ENCODE assay signal across 20 cellular contexts in the genomic region with DNA sequence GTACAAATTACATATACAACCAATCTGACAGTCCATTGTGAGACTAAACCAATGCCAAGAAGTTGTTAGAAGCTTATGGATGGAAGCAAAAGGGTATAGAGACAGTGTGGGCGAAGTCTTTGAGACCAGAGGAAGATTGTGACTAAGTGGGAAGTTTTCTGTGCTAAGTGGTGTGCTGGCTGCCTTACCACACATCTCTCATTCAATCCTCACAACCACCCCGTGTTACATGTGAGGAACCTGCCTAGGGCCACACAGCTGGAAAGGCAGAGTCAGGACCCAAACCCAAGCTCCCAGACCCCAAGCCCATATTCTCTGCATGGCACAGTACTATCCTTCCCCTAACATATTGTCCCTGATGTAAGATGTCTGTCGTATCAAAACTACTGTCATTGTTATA. TPM values are rescaled to one million over a fixed set of nuclear protein-coding genes. Genes with fewer than 3 reads are reported as not detected.
A peak's percentile ranks its signal among the peaks of the same experiment; 100 is the strongest.
DNase-seq lines count a peak whose midpoint lies in the region; ATAC-seq and TF ChIP-seq lines count a peak whose summit lies in the region.
"Had no signal": no experiment of that assay in that cellular context is flagged by ENCODE, and none has a peak within 500 bp of the region (broad histone marks: within the 10 kb centered on the region; RNA-seq: fewer than 3 reads in every experiment).

No MANE protein-coding gene starts in this region.

- CTCF ChIA-PET in activated B cell treated with CpG ODN at 0.5 μM for 24 hours (lab: Charles Lee), result interaction anchor here (1.2 to 1.6 kb wide), 5 partner anchors 13 to 214 kb away, joined by 3 to 5 read pairs (median 4); no protein-coding TSS in a partner anchor

- DNase-seq in activated CD4-positive, CD25-positive, alpha-beta regulatory T cell (lab: John Stamatoyannopoulos, UW), result no peak
- DNase-seq in CD1c-positive myeloid dendritic cell (ENCODE audit: extremely low spot score), result peak; percentile 19
- DNase-seq in activated B cell treated with CpG ODN at 0.5 μM for 24 hours, result no peak
- no peak for DNase-seq in immature natural killer cell
- no peak for DNase-seq in AG08396 (ENCODE audit: low spot score)
- DNase-seq: activated CD4-positive, alpha-beta T cell treated with anti-CD3 and anti-CD28 coated beads, Interleukin-2, amount 50 U/mL, for 4 hours; colonic mucosa; DMS53; GF-D8; GM23248; NCI-H1105 treated with DMSO at 0.1 percent for 48 hours; psoas muscle; SIG-M5; stimulated activated CD4-positive, alpha-beta T cell treated with anti-CD3 and anti-CD28 coated beads, Interleukin-1b, Interleukin-23, amount 100 ng/mL, for 48 hours; trophoblast cell had no signal

- H3K4me1 Mint-ChIP-seq in activated B cell treated with CpG ODN at 0.5 μM for 24 hours (peaks cover 54% of the 10 kb centered on the region), immature natural killer cell (peaks cover 23 to 39% of the 10 kb centered on the region in 2 donors)

- H3K9me3 Mint-ChIP-seq in activated B cell treated with CpG ODN at 0.5 μM for 24 hours, result peaks cover 5% of the 10 kb centered on the region
- peaks cover 0 to 2% (median 0%) of the 10 kb centered on the region in 6 donors for H3K9me3 Mint-ChIP-seq in immature natural killer cell

- intact Hi-C loops in activated B cell treated with CpG ODN at 0.5 μM for 24 hours (cut with micrococcal nuclease), result loop anchor here (2.0 kb wide), 3 partner anchors 13 to 669 kb away; no protein-coding TSS in a partner anchor

- POLR2A ChIA-PET in activated B cell treated with CpG ODN at 0.5 μM for 24 hours (lab: Charles Lee), result interaction anchor here (1.1 to 4.9 kb wide), 14 partner anchors 8 to 917 kb away, joined by 3 to 80 read pairs (median 10); partner anchors contain the start of genes AIDA, BROX and DUSP10

- peak; percentile 22 to 42 for ATAC-seq in activated CD4-positive, CD25-positive, alpha-beta regulatory T cell treated with anti-CD3 and anti-CD28 coated beads, Interleukin-2, amount 50 U/mL, for 24 hours
- ATAC-seq in activated B cell treated with CpG ODN at 0.5 μM for 24 hours (ENCODE audit: low read depth) (no peak), HG02973 (IDR thresholded peaks at IDR 0.05; ENCODE audit: unreplicated experiment) (no peak), GM19463 (IDR thresholded peaks at IDR 0.05; ENCODE audit: unreplicated experiment) (no peak)
- ATAC-seq: HepG2, Panc1, psoas muscle had no signal

- H3K4me3 Mint-ChIP-seq in activated B cell treated with CpG ODN at 0.5 μM for 24 hours (no peak overlapping the region), immature natural killer cell (no peak overlapping the region)

- TF ChIP-seq CTCF in activated B cell treated with CpG ODN at 0.5 μM for 24 hours (IDR thresholded peaks at IDR 0.05), result no peak

- H3K36me3 Mint-ChIP-seq in activated B cell treated with CpG ODN at 0.5 μM for 24 hours (ENCODE audit: low read depth) (peaks cover 2% of the 10 kb centered on the region), immature natural killer cell (no peaks in the 10 kb centered on the region)

- H3K27ac Mint-ChIP-seq in activated B cell treated with CpG ODN at 0.5 μM for 24 hours (peak overlapping the region; percentile 97), immature natural killer cell (peak overlapping the region in 5 of 6 donors; percentile 40 to 99 (median 82))

- H3K27me3 Mint-ChIP-seq in activated B cell treated with CpG ODN at 0.5 μM for 24 hours (no peaks in the 10 kb centered on the region), immature natural killer cell (ENCODE audit: low read depth in 3 of 3) (peaks cover 9 to 11% (median 11%) of the 10 kb centered on the region in 3 donors)

RNA-seq across cellular contexts. Expression of gene DUSP10, which starts 53.5 kb away (rescaled TPM):
- 36.6 and 39.5 TPM in 2 replicates for total RNA-seq in activated B cell treated with CpG ODN at 0.5 μM for 24 hours
- 10 to 100 TPM; 10.7 to 25.6 (median 14.7) TPM for polyA plus RNA-seq in immature natural killer cell

Comparison
In these comparisons a context has a peak if more than half of its experiments do, and no peak if none do; other contexts are left out.
1. ATAC-seq: peak in activated CD4-positive, CD25-positive, alpha-beta regulatory T cell treated with anti-CD3 and anti-CD28 coated beads, Interleukin-2, amount 50 U/mL, for 24 hours (2 of 2); none in activated B cell treated with CpG ODN at 0.5 μM for 24 hours (single experiment), HG02973 (single experiment) and GM19463 (single experiment).